ENCODE assay signal across 20 cellular contexts in the genomic region with DNA sequence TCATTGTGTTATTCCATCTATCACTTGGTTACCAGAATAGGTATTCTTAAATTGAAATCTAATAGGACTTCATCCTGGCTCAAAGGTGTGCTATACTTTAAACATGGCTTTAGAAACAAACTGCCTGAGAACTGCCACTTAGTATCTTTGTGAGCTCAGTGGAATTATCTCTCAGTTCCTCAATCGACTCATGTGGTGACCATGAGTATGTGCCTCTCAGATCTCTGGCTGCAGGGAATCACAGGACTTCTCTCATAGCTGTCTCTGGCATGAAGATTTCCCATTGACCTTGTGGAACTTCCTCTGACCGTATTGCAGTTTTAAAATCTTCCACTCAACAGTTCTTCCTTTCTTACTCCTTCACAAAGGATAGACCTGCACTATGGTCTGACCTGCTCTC.
DNase-seq lines count a peak whose midpoint lies in the region; ATAC-seq and TF ChIP-seq lines count a peak whose summit lies in the region.
"Had no signal": no experiment of that assay in that cellular context is flagged by ENCODE, and none has a peak within 500 bp of the region (broad histone marks: within the 10 kb centered on the region; RNA-seq: fewer than 3 reads in every experiment).

No MANE protein-coding gene starts in this region.

- DNase-seq in KBM-7 (peak; percentile 33), left ventricle myocardium superior (no peak), testis (peak; percentile 56), Karpas-422 (no peak), AG08395 (ENCODE audit: low spot score) (no peak), nucleus accumbens (lab: John Stamatoyannopoulos, UW) (no peak)
- DNase-seq: activated CD4-positive, alpha-beta T cell treated with anti-CD3 and anti-CD28 coated beads, Interleukin-2, amount 10 ng/mL, durations not matched to agents 24 days and 14 days; gastrocnemius medialis; GOT3; hypothalamus; NCI-H1092 treated with DMSO at 0.1 percent for 48 hours; NCI-H187; NCI-H2171 treated with DMSO at 0.1 percent for 48 hours; NCI-H510A; stimulated activated CD4-positive, alpha-beta T cell treated with anti-CD3 and anti-CD28 coated beads, Interleukin-4, amount 100 ng/mL, for 24 hours; trophoblast cell had no signal

- H4K20me1 ChIP-seq in Karpas-422 (ENCODE audit: insufficient read depth, low read depth, low read length), result no peaks in the 10 kb centered on the region

- peak overlapping the region; percentile 57 for H3K27ac ChIP-seq in VCaP
- H3K27ac ChIP-seq in testis, result no peak overlapping the region
- no peak overlapping the region for H3K27ac ChIP-seq in Karpas-422 (ENCODE audit: low read length)
- H3K27ac ChIP-seq: prostate gland had no signal

- H3K4me1 ChIP-seq in testis, result no peaks in the 10 kb centered on the region
- no peaks in the 10 kb centered on the region for H3K4me1 ChIP-seq in Karpas-422 (ENCODE audit: low read length)
- H3K4me1 ChIP-seq: breast epithelium, gastrocnemius medialis, prostate gland had no signal

- in situ Hi-C loops in KBM-7 (cut with MboI; ENCODE audit: low pct_unique_long_range_greater_than_20kb, low sequenced_read_pairs), result no loop called here

- intact Hi-C loops in left ventricle myocardium superior (cut with micrococcal nuclease), result no loop called here
- intact Hi-C loops in testis (cut with DNase I; ENCODE audit: low total_unique reads), result no loop called here

- H3K9me2 ChIP-seq in Karpas-422 (replicated peaks; ENCODE audit: insufficient read depth, low read length), result 0 out of 2 replicates have a peak, but pooled peaks cover 5% of the 10 kb centered on the region

- H3K36me3 ChIP-seq in testis (ENCODE audit: low read depth, missing control alignments) (no peaks in the 10 kb centered on the region), Karpas-422 (ENCODE audit: insufficient read depth, low read length) (no peaks in the 10 kb centered on the region)
- H3K36me3 ChIP-seq: breast epithelium, gastrocnemius medialis, prostate gland had no signal

- H2AFZ ChIP-seq in Karpas-422 (ENCODE audit: low read length), result no peak overlapping the region

- 30 to 31% methylated on average over 2 of the region's 2 CpGs for WGBS in testis, 2 donors

- ATAC-seq in left ventricle myocardium superior, result peak; percentile 76
- ATAC-seq: activated naive CD4-positive, alpha-beta T cell treated with anti-CD3 and anti-CD28 coated beads, Interleukin-2, amount 50 U/mL, for 72 hours; gastrocnemius medialis had no signal

- no peaks in the 10 kb centered on the region for H3K79me2 ChIP-seq in Karpas-422 (ENCODE audit: low read length)

- H3K4me3 ChIP-seq in testis, result no peak overlapping the region
- H3K4me3 ChIP-seq in Karpas-422 (ENCODE audit: low read length), result no peak overlapping the region
- H3K4me3 ChIP-seq: breast epithelium, gastrocnemius medialis, prostate gland had no signal

- H3K9me3 ChIP-seq in testis (no peaks in the 10 kb centered on the region), Karpas-422 (ENCODE audit: low read length) (no peaks in the 10 kb centered on the region)
- H3K9me3 ChIP-seq: breast epithelium, gastrocnemius medialis, prostate gland had no signal

- no peak overlapping the region for H3K9ac ChIP-seq in Karpas-422 (ENCODE audit: low read length)

- TF ChIP-seq POLR2A in testis (IDR thresholded peaks at IDR 0.05), result no peak

- H3K27me3 ChIP-seq in testis (no peaks in the 10 kb centered on the region), Karpas-422 (ENCODE audit: low read length) (no peaks in the 10 kb centered on the region)
- H3K27me3 ChIP-seq: breast epithelium, gastrocnemius medialis had no signal

- TF ChIP-seq CTCF in VCaP (conservative IDR thresholded peaks at IDR 0.05) (no peak), testis (IDR thresholded peaks at IDR 0.05) (no peak)

- H3K4me2 ChIP-seq in Karpas-422 (ENCODE audit: low read depth, low read length, poor library complexity, severe bottlenecking), result no peak overlapping the region

Comparison
In these comparisons a context has a peak if more than half of its experiments do, and no peak if none do; other contexts are left out.
1. DNase-seq: peak in KBM-7 (single experiment) and testis (single experiment); none in left ventricle myocardium superior (single experiment), Karpas-422 (single experiment), AG08395 (single experiment) and nucleus accumbens (0 of 56).